ENCODE assay signal across 14 cellular contexts in genomic region chrX:134580947-134581346, GRCh38.
"Had no signal": no experiment of that assay in that cellular context is flagged by ENCODE, and none has a peak within 500 bp of the region (broad histone marks: within the 10 kb centered on the region; RNA-seq: fewer than 3 reads in every experiment).

No MANE protein-coding gene starts in this region.

- H3K9me3 ChIP-seq: body of pancreas, prostate gland, sigmoid colon, testis, upper lobe of right lung had no signal

- H3K27ac ChIP-seq: body of pancreas, prostate gland, sigmoid colon, testis, upper lobe of right lung had no signal

- H3K4me1 ChIP-seq: body of pancreas, prostate gland, sigmoid colon, testis, upper lobe of right lung had no signal

- H3K36me3 ChIP-seq: prostate gland, sigmoid colon, upper lobe of right lung had no signal

- H3K4me3 ChIP-seq: body of pancreas, prostate gland, sigmoid colon, testis, upper lobe of right lung had no signal

- ATAC-seq: body of pancreas; esophagus mucosa; stimulated activated naive CD8-positive, alpha-beta T cell treated with anti-CD3 and anti-CD28 coated beads, Interleukin-15, amount 100 ng/mL, for 72 hours; upper lobe of right lung had no signal

- H3K27me3 ChIP-seq: body of pancreas, sigmoid colon, testis, upper lobe of right lung had no signal

- DNase-seq: activated B cell treated with CpG ODN at 0.5 μM for 24 hours; activated CD4-positive, alpha-beta T cell treated with anti-CD3 and anti-CD28 coated beads, Interleukin-2, amount 10 ng/mL, durations not matched to agents 7 days and 5 days; activated naive CD4-positive, alpha-beta T cell treated with anti-CD3 and anti-CD28 coated beads, Interleukin-2, amount 50 U/mL, for 16 hours; activated T-cell treated with anti-CD3 and anti-CD28 coated beads for 4 hours; body of pancreas; occipital lobe; sigmoid colon; stimulated activated CD4-positive, alpha-beta T cell treated with anti-CD3 and anti-CD28 coated beads, Interleukin-4, amount 100 ng/mL, for 1 hour; stimulated activated CD8-positive, alpha-beta memory T cell treated with anti-CD3 and anti-CD28 coated beads, Interleukin-4, amount 100 ng/mL, for 48 hours; stimulated activated naive CD8-positive, alpha-beta T cell treated with anti-CD3 and anti-CD28 coated beads, Interleukin-15, amount 100 ng/mL, for 72 hours; testis; upper lobe of right lung had no signal
